Comparison of ENCODE assay signal across 8 cellular contexts in genomic region chr19:54168174-54168917, GRCh38. TPM values are rescaled to one million over a fixed set of nuclear protein-coding genes. Genes with fewer than 3 reads are reported as not detected.
DNase-seq lines count a peak whose midpoint lies in the region; ATAC-seq and TF ChIP-seq lines count a peak whose summit lies in the region.

No MANE protein-coding gene starts in this region.

- peaks cover 3% of the 10 kb centered on the region for H3K36me3 Mint-ChIP-seq in nephron (ENCODE audit: low read depth)

- WGBS in esophagus muscularis mucosa, result 9% methylated on average over 11 of the region's 25 CpGs

- TF ChIP-seq POLR2A in Peyer's patch (IDR thresholded peaks at IDR 0.05) (no peak), esophagus muscularis mucosa (IDR thresholded peaks at IDR 0.05; ENCODE audit: low read depth) (no peak)

- H3K4me3 Mint-ChIP-seq in nephron, result no peak overlapping the region

- H3K36me3 ChIP-seq in GM06990 (ENCODE audit: control insufficient read depth, insufficient read depth, low read length) (no peaks in the 10 kb centered on the region), Peyer's patch (no peaks in the 10 kb centered on the region), esophagus muscularis mucosa (no peaks in the 10 kb centered on the region)

- peaks cover 5% of the 10 kb centered on the region for H3K4me1 Mint-ChIP-seq in nephron

- ATAC-seq in GM21515 (IDR thresholded peaks at IDR 0.05; ENCODE audit: unreplicated experiment), result no peak

- H3K27ac Mint-ChIP-seq in nephron, result no peak overlapping the region

- H3K27me3 ChIP-seq in GM06990 (replicated peaks; ENCODE audit: control insufficient read depth, insufficient read depth, low read length) (no peaks in the 10 kb centered on the region), Peyer's patch (no peaks in the 10 kb centered on the region), esophagus muscularis mucosa (peaks cover 0 to 58% (median 13%) of the 10 kb centered on the region in 4 donors)

- peaks cover 9% of the 10 kb centered on the region for H3K27me3 Mint-ChIP-seq in nephron (ENCODE audit: low read depth)

- no peak for TF ChIP-seq EP300 in esophagus muscularis mucosa (IDR thresholded peaks at IDR 0.05)

- TF ChIP-seq CTCF in GM06990 (IDR thresholded peaks at IDR 0.05; ENCODE audit: insufficient read depth, low read length, poor library complexity, severe bottlenecking) (peak; percentile 85), Peyer's patch (IDR thresholded peaks at IDR 0.05) (peak; percentile 49 to 97 (median 83)), esophagus muscularis mucosa (IDR thresholded peaks at IDR 0.05) (peak; percentile 79 to 89 (median 81)), nephron (IDR thresholded peaks at IDR 0.05; ENCODE audit: unreplicated experiment in 3 of 3) (peak; percentile 76 to 81 (median 79))

- H3K4me3 ChIP-seq in GM06990 (replicated peaks; ENCODE audit: low read depth, low read length) (no peak overlapping the region), Peyer's patch (no peak overlapping the region), esophagus muscularis mucosa (peak overlapping the region in 1 of 4 donors; percentile 7)

- peaks cover 8% of the 10 kb centered on the region for H3K9me3 Mint-ChIP-seq in nephron

- intact Hi-C loops in esophagus muscularis mucosa (cut with DNase I), result loop anchor here (5.0 kb wide), 1 partner anchor 34 kb away; the partner anchor contains the start of gene RPS9

- H3K9me3 ChIP-seq in Peyer's patch (no peaks in the 10 kb centered on the region), esophagus muscularis mucosa (no peaks in the 10 kb centered on the region)

- H3K27ac ChIP-seq in Peyer's patch (no peak overlapping the region), esophagus muscularis mucosa (replicated peaks in 1 of 4) (no peak overlapping the region)

- DNase-seq in GM06990 (ENCODE audit: extremely low read depth, insufficient read length) (peak; percentile 80), Kasumi-1 (lab: John Stamatoyannopoulos, UW) (peak; percentile 74 to 84), Peyer's patch (peak; percentile 89 to 97 (median 94)), esophagus muscularis mucosa (ENCODE audit: extremely low spot score) (peak; percentile 97)
- peak; percentile 91 for DNase-seq in activated T-cell treated with anti-CD3 and anti-CD28 coated beads, Interleukin-2, amount 50 U/mL, for 1 hour
- DNase-seq in stimulated activated naive CD4-positive, alpha-beta T cell treated with Interleukin-2 at 50 U/mL for 16 hours (lab: John Stamatoyannopoulos, UW), result peak; percentile 84

- H3K4me1 ChIP-seq in Peyer's patch (peaks cover 3 to 30% (median 7%) of the 10 kb centered on the region in 4 donors), esophagus muscularis mucosa (peaks cover 12 to 28% (median 18%) of the 10 kb centered on the region in 4 donors)

RNA-seq across cellular contexts. Expression of gene TMC4, which starts 4.6 kb away (rescaled TPM):
- 100 to 1,000 TPM in 3 of 4 donors, 10 to 100 TPM in 1; 38.0 to 281 (median 232) TPM for total RNA-seq in Peyer's patch
- under 1 TPM in 3 of 4 donors, not detected in 1; 0.26 to 0.98 (median 0.33) TPM for total RNA-seq in esophagus muscularis mucosa

RNA-seq across cellular contexts. Expression of gene LENG1, which starts 8.8 kb away (rescaled TPM):
- total RNA-seq in Peyer's patch, result 10 to 100 TPM in 2 of 4 donors, 1 to 10 TPM in 2; 2.9 to 28.9 (median 6.8) TPM
- 10 to 100 TPM in 3 of 4 donors, 1 to 10 TPM in 1; 10.0 to 12.7 (median 11.5) TPM for total RNA-seq in esophagus muscularis mucosa

RNA-seq across cellular contexts. Expression of gene MBOAT7, which starts 21.0 kb away (rescaled TPM):
- total RNA-seq in Peyer's patch (100 to 1,000 TPM in 3 of 4 donors, 10 to 100 TPM in 1; 85.8 to 370 (median 245) TPM), esophagus muscularis mucosa (10 to 100 TPM; 40.3 to 83.2 (median 59.4) TPM)

RNA-seq across cellular contexts. Expression of gene TSEN34, which starts 22.8 kb away (rescaled TPM):
- total RNA-seq in Peyer's patch (10 to 100 TPM; 29.7 to 50.4 (median 42.2) TPM), esophagus muscularis mucosa (100 to 1,000 TPM in 1 of 4 donors, 10 to 100 TPM in 3; 49.4 to 103 (median 86.8) TPM)

RNA-seq across cellular contexts. Expression of gene CNOT3, which starts 30.8 kb away (rescaled TPM):
- total RNA-seq in Peyer's patch (10 to 100 TPM; 26.1 to 99.9 (median 38.9) TPM), esophagus muscularis mucosa (10 to 100 TPM; 15.1 to 25.3 (median 21.1) TPM)

Comparison
In these comparisons a context has a peak if more than half of its experiments do, and no peak if none do; other contexts are left out.
1. RNA of gene TMC4, which starts 4.6 kb away (total RNA-seq): 38.0 to 281 TPM in Peyer's patch; 0.26 to 0.98 TPM in esophagus muscularis mucosa; every median in the first group is over 10 times any median in the second.
2. Peak in every context shown above with its lines, with median percentiles within 50 percentile points of each other: DNase-seq and CTCF ChIP-seq.